9 cellular contexts compared by ENCODE assay signal in genomic region chr17:73645050-73645871, GRCh38. TPM values are rescaled to one million over a fixed set of nuclear protein-coding genes. Genes with fewer than 3 reads are reported as not detected.
DNase-seq lines count a peak whose midpoint lies in the region; ATAC-seq and TF ChIP-seq lines count a peak whose summit lies in the region.
"Had no signal": no experiment of that assay in that cellular context is flagged by ENCODE, and none has a peak within 500 bp of the region (broad histone marks: within the 10 kb centered on the region; RNA-seq: fewer than 3 reads in every experiment).

No MANE protein-coding gene starts in this region.

- peak overlapping the region; percentile 90 for H3K4me3 Mint-ChIP-seq in CD4-positive, alpha-beta T cell
- peak overlapping the region; percentile 44 for H3K4me3 Mint-ChIP-seq in activated CD8-positive, alpha-beta T cell treated with anti-CD3 and anti-CD28 coated beads for 36 hours
- H3K4me3 Mint-ChIP-seq in nephron progenitor cell: peak overlapping the region; percentile 82

- peaks cover 7% of the 10 kb centered on the region for H3K27me3 Mint-ChIP-seq in CD4-positive, alpha-beta T cell
- peaks cover 2% of the 10 kb centered on the region for H3K27me3 Mint-ChIP-seq in activated CD8-positive, alpha-beta T cell treated with anti-CD3 and anti-CD28 coated beads for 36 hours
- peaks cover 50% of the 10 kb centered on the region for H3K27me3 Mint-ChIP-seq in nephron progenitor cell (ENCODE audit: low read depth, poor library complexity)

- no peaks in the 10 kb centered on the region for H3K36me3 ChIP-seq in urinary bladder (ENCODE audit: insufficient read depth)
- H3K36me3 ChIP-seq: adrenal gland had no signal

- no peak overlapping the region for H3K4me3 ChIP-seq in fibroblast of villous mesenchyme (ENCODE audit: low read depth, low read length)
- H3K4me3 ChIP-seq in urinary bladder (ENCODE audit: low read depth, low read length): peak overlapping the region; percentile 50

- TF ChIP-seq CTCF in CD4-positive, alpha-beta T cell (IDR thresholded peaks at IDR 0.05): peak; percentile 14
- TF ChIP-seq CTCF in activated CD8-positive, alpha-beta T cell treated with anti-CD3 and anti-CD28 coated beads for 36 hours (IDR thresholded peaks at IDR 0.05): no peak
- no peak for TF ChIP-seq CTCF in fibroblast of villous mesenchyme (IDR thresholded peaks at IDR 0.05; ENCODE audit: insufficient read depth, low read depth, low read length)
- TF ChIP-seq CTCF in nephron progenitor cell (IDR thresholded peaks at IDR 0.05): no peak

- no peaks in the 10 kb centered on the region for H3K36me3 Mint-ChIP-seq in CD4-positive, alpha-beta T cell (ENCODE audit: low read depth)
- no peaks in the 10 kb centered on the region for H3K36me3 Mint-ChIP-seq in activated CD8-positive, alpha-beta T cell treated with anti-CD3 and anti-CD28 coated beads for 36 hours (ENCODE audit: low read depth)
- no peaks in the 10 kb centered on the region for H3K36me3 Mint-ChIP-seq in nephron progenitor cell (ENCODE audit: low read depth)

- intact Hi-C loops in CD4-positive, alpha-beta T cell (cut with DNase I, micrococcal nuclease): loop anchor here (2.0 to 10.0 kb wide), 4 partner anchors 62 to 530 kb away; no protein-coding TSS in a partner anchor
- intact Hi-C loops in activated CD8-positive, alpha-beta T cell treated with anti-CD3 and anti-CD28 coated beads for 36 hours (cut with micrococcal nuclease): loop anchor here (10.0 kb wide), 1 partner anchor 310 kb away; no protein-coding TSS in a partner anchor

- 3% methylated on average over 90 of the region's 90 CpGs for WGBS in urinary bladder

- H3K9me3 ChIP-seq in CD4-positive, alpha-beta T cell (ENCODE audit: control insufficient read depth, low read length): no peaks in the 10 kb centered on the region
- H3K9me3 ChIP-seq: adrenal gland had no signal

- no peak overlapping the region for H3K27ac ChIP-seq in CD4-positive, alpha-beta T cell (ENCODE audit: low read depth, low read length)
- H3K27ac ChIP-seq in urinary bladder (ENCODE audit: low read depth): no peak overlapping the region

- peaks cover 22% of the 10 kb centered on the region for H3K4me1 Mint-ChIP-seq in CD4-positive, alpha-beta T cell (ENCODE audit: low read depth)
- H3K4me1 Mint-ChIP-seq in activated CD8-positive, alpha-beta T cell treated with anti-CD3 and anti-CD28 coated beads for 36 hours (ENCODE audit: low read depth): peaks cover 14% of the 10 kb centered on the region
- peaks cover 58% of the 10 kb centered on the region for H3K4me1 Mint-ChIP-seq in nephron progenitor cell

- H3K9me3 Mint-ChIP-seq in CD4-positive, alpha-beta T cell: no peaks in the 10 kb centered on the region
- H3K9me3 Mint-ChIP-seq in activated CD8-positive, alpha-beta T cell treated with anti-CD3 and anti-CD28 coated beads for 36 hours: no peaks in the 10 kb centered on the region
- no peaks in the 10 kb centered on the region for H3K9me3 Mint-ChIP-seq in nephron progenitor cell

- CTCF ChIA-PET in CD4-positive, alpha-beta T cell (lab: Charles Lee): no interaction called here
- CTCF ChIA-PET in activated CD8-positive, alpha-beta T cell treated with anti-CD3 and anti-CD28 coated beads for 36 hours (lab: Charles Lee): interaction anchor here (0.5 to 3.4 kb wide), 9 partner anchors 19 to 659 kb away, joined by 3 to 34 read pairs (median 4); no protein-coding TSS in a partner anchor

- peaks cover 2% of the 10 kb centered on the region for H3K4me1 ChIP-seq in urinary bladder (ENCODE audit: insufficient read depth)

- DNase-seq in CD4-positive, alpha-beta T cell: peak in 7 of 10 experiments; percentile 19 to 57 (median 31)
- DNase-seq in NCI-H146 (lab: John Stamatoyannopoulos, UW) (peak; percentile 77), fibroblast of villous mesenchyme (ENCODE audit: low read depth) (peak; percentile 16), nephron progenitor cell (peak; percentile 83)
- peak; percentile 60 for DNase-seq in activated CD8-positive, alpha-beta T cell treated with anti-CD3 and anti-CD28 coated beads for 36 hours

- peak; percentile 57 for ATAC-seq in CD4-positive, alpha-beta T cell (ENCODE audit: poor library complexity)
- ATAC-seq in activated CD8-positive, alpha-beta T cell treated with anti-CD3 and anti-CD28 coated beads for 36 hours: peak; percentile 69
- ATAC-seq in HG02763 (IDR thresholded peaks at IDR 0.05; ENCODE audit: unreplicated experiment): no peak
- ATAC-seq in HG03045 (IDR thresholded peaks at IDR 0.05; ENCODE audit: unreplicated experiment): no peak

- H3K27me3 ChIP-seq in CD4-positive, alpha-beta T cell (ENCODE audit: control insufficient read depth, insufficient read depth, low read length): peaks cover 13% of the 10 kb centered on the region

- POLR2A ChIA-PET in CD4-positive, alpha-beta T cell (lab: Charles Lee): interaction anchor here (0.6 to 3.4 kb wide), 5 partner anchors 53 to 340 kb away, joined by 3 to 25 read pairs (median 5); no protein-coding TSS in a partner anchor
- POLR2A ChIA-PET in activated CD8-positive, alpha-beta T cell treated with anti-CD3 and anti-CD28 coated beads for 36 hours (lab: Charles Lee): no interaction called here

- no peak overlapping the region for H3K27ac Mint-ChIP-seq in CD4-positive, alpha-beta T cell
- H3K27ac Mint-ChIP-seq in activated CD8-positive, alpha-beta T cell treated with anti-CD3 and anti-CD28 coated beads for 36 hours: no peak overlapping the region
- H3K27ac Mint-ChIP-seq in nephron progenitor cell: peak overlapping the region; percentile 48

RNA-seq across cellular contexts. Expression of gene SDK2, which starts 1.0 kb away (rescaled TPM):
- total RNA-seq in CD4-positive, alpha-beta T cell: 1 to 10 TPM; 8.1 to 8.2 TPM
- total RNA-seq in activated CD8-positive, alpha-beta T cell treated with anti-CD3 and anti-CD28 coated beads for 36 hours: 1 to 10 TPM; 3.2 to 3.3 TPM
- under 0.01 TPM in 2 replicates for total RNA-seq in fibroblast of villous mesenchyme
- 5.0 TPM for total RNA-seq in urinary bladder
- 0.61 TPM for polyA plus RNA-seq in urinary bladder

Comparison
In these comparisons a context has a peak if more than half of its experiments do, and no peak if none do; other contexts are left out.
1. ATAC-seq: peak in CD4-positive, alpha-beta T cell (single experiment) and activated CD8-positive, alpha-beta T cell treated with anti-CD3 and anti-CD28 coated beads for 36 hours (single experiment); none in HG02763 (single experiment) and HG03045 (single experiment).
2. DNase-seq: peak in every context shown above with its lines; median percentile 83 in nephron progenitor cell; 77 in NCI-H146; 60 in activated CD8-positive, alpha-beta T cell treated with anti-CD3 and anti-CD28 coated beads for 36 hours; 31 in CD4-positive, alpha-beta T cell; 16 in fibroblast of villous mesenchyme.
3. Peak in every context shown above with its lines, with median percentiles within 50 percentile points of each other: H3K4me3 Mint-ChIP-seq.